ENCODE assay signal across 2 cellular contexts in the genomic region with DNA sequence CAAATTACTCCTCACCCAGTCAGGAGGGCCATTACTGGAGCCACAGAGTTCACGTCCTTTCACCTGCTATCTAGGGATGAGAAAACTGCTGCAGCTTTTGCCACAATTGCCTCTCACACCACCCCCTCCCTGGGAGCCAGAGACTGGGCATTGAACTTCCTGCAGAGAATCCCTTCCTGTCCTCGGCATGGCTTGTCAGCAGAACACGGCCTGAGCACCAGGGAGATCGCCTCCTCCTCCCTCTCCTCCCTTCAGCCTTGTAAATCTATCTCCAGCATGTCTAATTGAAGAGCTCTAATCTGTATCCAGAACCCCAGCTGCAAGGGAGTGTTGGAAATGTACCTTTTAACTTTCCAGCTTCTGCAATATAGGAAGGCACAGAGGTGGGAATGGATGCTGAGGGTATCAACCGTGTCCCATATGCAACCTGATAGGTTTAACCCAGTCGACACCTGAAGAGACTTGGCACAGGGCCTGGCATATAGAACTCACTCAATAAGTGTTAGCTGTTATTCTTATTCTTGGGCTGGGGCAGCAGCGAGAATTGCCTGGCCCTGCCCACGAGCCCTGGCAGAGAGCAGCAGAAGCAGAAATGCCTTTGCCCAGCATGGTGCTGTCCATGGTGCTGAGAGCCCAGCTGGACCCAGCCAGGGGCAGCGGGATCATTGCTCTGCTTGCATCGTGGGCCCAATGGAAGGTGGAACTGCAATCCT.
TF ChIP-seq lines count a peak whose summit lies in the region.

No MANE protein-coding gene starts in this region.

TF ChIP-seq in IMR-90, 13 proteins besides CTCF, POLR2A, EP300 and RAD21:
- TF ChIP-seq MXI1 (IDR thresholded peaks at IDR 0.05; ENCODE audit: borderline replicate concordance, low read depth, low read length) (0 out of 2 replicates have a peak, but pooled peaks have one; percentile 26), SMC3 (IDR thresholded peaks at IDR 0.05; ENCODE audit: low read depth, low read length) (no peak), RCOR1 (IDR thresholded peaks at IDR 0.05; ENCODE audit: insufficient replicate concordance, low read length) (peak; percentile 56)
- TF ChIP-seq, protein P1, sequence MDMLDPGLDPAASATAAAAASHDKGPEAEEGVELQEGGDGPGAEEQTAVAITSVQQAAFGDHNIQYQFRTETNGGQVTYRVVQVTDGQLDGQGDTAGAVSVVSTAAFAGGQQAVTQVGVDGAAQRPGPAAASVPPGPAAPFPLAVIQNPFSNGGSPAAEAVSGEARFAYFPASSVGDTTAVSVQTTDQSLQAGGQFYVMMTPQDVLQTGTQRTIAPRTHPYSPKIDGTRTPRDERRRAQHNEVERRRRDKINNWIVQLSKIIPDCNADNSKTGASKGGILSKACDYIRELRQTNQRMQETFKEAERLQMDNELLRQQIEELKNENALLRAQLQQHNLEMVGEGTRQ (IDR thresholded peaks at IDR 0.05; ENCODE audit: low read depth, low read length) = no peak

TF ChIP-seq in K562, 482 proteins besides CTCF, POLR2A, EP300 and RAD21 (continues in another document):
- TF ChIP-seq PCBP1 (IDR thresholded peaks at IDR 0.05; ENCODE audit: low read depth, low read length, poor library complexity, severe bottlenecking) = no peak
- TF ChIP-seq RBM15 (IDR thresholded peaks at IDR 0.05; ENCODE audit: insufficient read depth, low read length) = no peak
- TF ChIP-seq HLTF (IDR thresholded peaks at IDR 0.05) = no peak
- TF ChIP-seq ZNF316 (IDR thresholded peaks at IDR 0.05) = no peak
- TF ChIP-seq CEBPG (CRISPR knock-in tag; IDR thresholded peaks at IDR 0.05) = no peak
- TF ChIP-seq CEBPG (tag; conservative IDR thresholded peaks at IDR 0.05 in 1 of 2, IDR thresholded peaks at IDR 0.05 in 1 of 2) = no peak
- TF ChIP-seq, protein P2, sequence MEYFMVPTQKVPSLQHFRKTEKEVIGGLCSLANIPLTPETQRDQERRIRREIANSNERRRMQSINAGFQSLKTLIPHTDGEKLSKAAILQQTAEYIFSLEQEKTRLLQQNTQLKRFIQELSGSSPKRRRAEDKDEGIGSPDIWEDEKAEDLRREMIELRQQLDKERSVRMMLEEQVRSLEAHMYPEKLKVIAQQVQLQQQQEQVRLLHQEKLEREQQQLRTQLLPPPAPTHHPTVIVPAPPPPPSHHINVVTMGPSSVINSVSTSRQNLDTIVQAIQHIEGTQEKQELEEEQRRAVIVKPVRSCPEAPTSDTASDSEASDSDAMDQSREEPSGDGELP (CRISPR knock-in tag; IDR thresholded peaks at IDR 0.05; ENCODE audit: borderline replicate concordance) = peak; percentile 79
- TF ChIP-seq PTBP1 (IDR thresholded peaks at IDR 0.05; ENCODE audit: low read depth, low read length) = no peak
- no peak for TF ChIP-seq L3MBTL2 (IDR thresholded peaks at IDR 0.05)
- TF ChIP-seq HMGN3 (IDR thresholded peaks at IDR 0.05; ENCODE audit: borderline replicate concordance, extremely low read depth, insufficient read length, low read depth, low read length) = no peak
- no peak for TF ChIP-seq ZNF24 (IDR thresholded peaks at IDR 0.05)
- TF ChIP-seq, protein P3, sequence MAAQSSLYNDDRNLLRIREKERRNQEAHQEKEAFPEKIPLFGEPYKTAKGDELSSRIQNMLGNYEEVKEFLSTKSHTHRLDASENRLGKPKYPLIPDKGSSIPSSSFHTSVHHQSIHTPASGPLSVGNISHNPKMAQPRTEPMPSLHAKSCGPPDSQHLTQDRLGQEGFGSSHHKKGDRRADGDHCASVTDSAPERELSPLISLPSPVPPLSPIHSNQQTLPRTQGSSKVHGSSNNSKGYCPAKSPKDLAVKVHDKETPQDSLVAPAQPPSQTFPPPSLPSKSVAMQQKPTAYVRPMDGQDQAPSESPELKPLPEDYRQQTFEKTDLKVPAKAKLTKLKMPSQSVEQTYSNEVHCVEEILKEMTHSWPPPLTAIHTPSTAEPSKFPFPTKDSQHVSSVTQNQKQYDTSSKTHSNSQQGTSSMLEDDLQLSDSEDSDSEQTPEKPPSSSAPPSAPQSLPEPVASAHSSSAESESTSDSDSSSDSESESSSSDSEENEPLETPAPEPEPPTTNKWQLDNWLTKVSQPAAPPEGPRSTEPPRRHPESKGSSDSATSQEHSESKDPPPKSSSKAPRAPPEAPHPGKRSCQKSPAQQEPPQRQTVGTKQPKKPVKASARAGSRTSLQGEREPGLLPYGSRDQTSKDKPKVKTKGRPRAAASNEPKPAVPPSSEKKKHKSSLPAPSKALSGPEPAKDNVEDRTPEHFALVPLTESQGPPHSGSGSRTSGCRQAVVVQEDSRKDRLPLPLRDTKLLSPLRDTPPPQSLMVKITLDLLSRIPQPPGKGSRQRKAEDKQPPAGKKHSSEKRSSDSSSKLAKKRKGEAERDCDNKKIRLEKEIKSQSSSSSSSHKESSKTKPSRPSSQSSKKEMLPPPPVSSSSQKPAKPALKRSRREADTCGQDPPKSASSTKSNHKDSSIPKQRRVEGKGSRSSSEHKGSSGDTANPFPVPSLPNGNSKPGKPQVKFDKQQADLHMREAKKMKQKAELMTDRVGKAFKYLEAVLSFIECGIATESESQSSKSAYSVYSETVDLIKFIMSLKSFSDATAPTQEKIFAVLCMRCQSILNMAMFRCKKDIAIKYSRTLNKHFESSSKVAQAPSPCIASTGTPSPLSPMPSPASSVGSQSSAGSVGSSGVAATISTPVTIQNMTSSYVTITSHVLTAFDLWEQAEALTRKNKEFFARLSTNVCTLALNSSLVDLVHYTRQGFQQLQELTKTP (IDR thresholded peaks at IDR 0.05; ENCODE audit: low read depth in 1 of 2, partially characterized antibody in 2 of 2) = peak in 1 of 2 experiments; percentile 66
- TF ChIP-seq PURB (CRISPR knock-in tag; IDR thresholded peaks at IDR 0.05; ENCODE audit: low read depth) = no peak
- TF ChIP-seq CCAR2 (IDR thresholded peaks at IDR 0.05; ENCODE audit: low read depth, low read length) = no peak
- TF ChIP-seq ZEB2 (IDR thresholded peaks at IDR 0.05) = no peak
- 0 out of 2 replicates have a peak, but pooled peaks have one; percentile 39 for TF ChIP-seq MYNN (IDR thresholded peaks at IDR 0.05)
- TF ChIP-seq MYNN (CRISPR knock-in tag; IDR thresholded peaks at IDR 0.05) = no peak
- no peak for TF ChIP-seq ZNF263 (CRISPR knock-in tag; IDR thresholded peaks at IDR 0.05; ENCODE audit: borderline replicate concordance)
- TF ChIP-seq, protein P4, sequence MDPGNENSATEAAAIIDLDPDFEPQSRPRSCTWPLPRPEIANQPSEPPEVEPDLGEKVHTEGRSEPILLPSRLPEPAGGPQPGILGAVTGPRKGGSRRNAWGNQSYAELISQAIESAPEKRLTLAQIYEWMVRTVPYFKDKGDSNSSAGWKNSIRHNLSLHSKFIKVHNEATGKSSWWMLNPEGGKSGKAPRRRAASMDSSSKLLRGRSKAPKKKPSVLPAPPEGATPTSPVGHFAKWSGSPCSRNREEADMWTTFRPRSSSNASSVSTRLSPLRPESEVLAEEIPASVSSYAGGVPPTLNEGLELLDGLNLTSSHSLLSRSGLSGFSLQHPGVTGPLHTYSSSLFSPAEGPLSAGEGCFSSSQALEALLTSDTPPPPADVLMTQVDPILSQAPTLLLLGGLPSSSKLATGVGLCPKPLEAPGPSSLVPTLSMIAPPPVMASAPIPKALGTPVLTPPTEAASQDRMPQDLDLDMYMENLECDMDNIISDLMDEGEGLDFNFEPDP (CRISPR knock-in tag; IDR thresholded peaks at IDR 0.05) = no peak
- no peak for TF ChIP-seq HOXB6 (CRISPR knock-in tag; IDR thresholded peaks at IDR 0.05; ENCODE audit: borderline replicate concordance)
- peak; percentile 89; the same call in 1 of the 2 replicates for TF ChIP-seq PRMT5 (CRISPR knock-in tag; IDR thresholded peaks at IDR 0.05)
- no peak for TF ChIP-seq CBX3 (IDR thresholded peaks at IDR 0.05; ENCODE audit: borderline replicate concordance in 1 of 2, low read length in 2 of 2)
- TF ChIP-seq MCM2 (IDR thresholded peaks at IDR 0.05; ENCODE audit: low read depth) = no peak
- peak in 1 of 2 experiments; percentile 33; a peak in 1 of 4 replicates for TF ChIP-seq MAZ (CRISPR knock-in tag; conservative IDR thresholded peaks at IDR 0.05 in 1 of 2, IDR thresholded peaks at IDR 0.05 in 1 of 2)
- no peak for TF ChIP-seq SMAD4 (CRISPR knock-in tag; conservative IDR thresholded peaks at IDR 0.05)
- TF ChIP-seq GABPB2 (CRISPR knock-in tag; conservative IDR thresholded peaks at IDR 0.05) = no peak
- TF ChIP-seq, protein P5, sequence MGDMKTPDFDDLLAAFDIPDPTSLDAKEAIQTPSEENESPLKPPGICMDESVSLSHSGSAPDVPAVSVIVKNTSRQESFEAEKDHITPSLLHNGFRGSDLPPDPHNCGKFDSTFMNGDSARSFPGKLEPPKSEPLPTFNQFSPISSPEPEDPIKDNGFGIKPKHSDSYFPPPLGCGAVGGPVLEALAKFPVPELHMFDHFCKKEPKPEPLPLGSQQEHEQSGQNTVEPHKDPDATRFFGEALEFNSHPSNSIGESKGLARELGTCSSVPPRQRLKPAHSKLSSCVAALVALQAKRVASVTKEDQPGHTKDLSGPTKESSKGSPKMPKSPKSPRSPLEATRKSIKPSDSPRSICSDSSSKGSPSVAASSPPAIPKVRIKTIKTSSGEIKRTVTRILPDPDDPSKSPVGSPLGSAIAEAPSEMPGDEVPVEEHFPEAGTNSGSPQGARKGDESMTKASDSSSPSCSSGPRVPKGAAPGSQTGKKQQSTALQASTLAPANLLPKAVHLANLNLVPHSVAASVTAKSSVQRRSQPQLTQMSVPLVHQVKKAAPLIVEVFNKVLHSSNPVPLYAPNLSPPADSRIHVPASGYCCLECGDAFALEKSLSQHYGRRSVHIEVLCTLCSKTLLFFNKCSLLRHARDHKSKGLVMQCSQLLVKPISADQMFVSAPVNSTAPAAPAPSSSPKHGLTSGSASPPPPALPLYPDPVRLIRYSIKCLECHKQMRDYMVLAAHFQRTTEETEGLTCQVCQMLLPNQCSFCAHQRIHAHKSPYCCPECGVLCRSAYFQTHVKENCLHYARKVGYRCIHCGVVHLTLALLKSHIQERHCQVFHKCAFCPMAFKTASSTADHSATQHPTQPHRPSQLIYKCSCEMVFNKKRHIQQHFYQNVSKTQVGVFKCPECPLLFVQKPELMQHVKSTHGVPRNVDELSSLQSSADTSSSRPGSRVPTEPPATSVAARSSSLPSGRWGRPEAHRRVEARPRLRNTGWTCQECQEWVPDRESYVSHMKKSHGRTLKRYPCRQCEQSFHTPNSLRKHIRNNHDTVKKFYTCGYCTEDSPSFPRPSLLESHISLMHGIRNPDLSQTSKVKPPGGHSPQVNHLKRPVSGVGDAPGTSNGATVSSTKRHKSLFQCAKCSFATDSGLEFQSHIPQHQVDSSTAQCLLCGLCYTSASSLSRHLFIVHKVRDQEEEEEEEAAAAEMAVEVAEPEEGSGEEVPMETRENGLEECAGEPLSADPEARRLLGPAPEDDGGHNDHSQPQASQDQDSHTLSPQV (IDR thresholded peaks at IDR 0.05) = no peak
- no peak for TF ChIP-seq NFATC3 (IDR thresholded peaks at IDR 0.05)
- no peak for TF ChIP-seq MCM5 (IDR thresholded peaks at IDR 0.05; ENCODE audit: low read depth)
- TF ChIP-seq ZNF780A (CRISPR knock-in tag; IDR thresholded peaks at IDR 0.05) = no peak
- peak; percentile 90 for TF ChIP-seq MIER1 (IDR thresholded peaks at IDR 0.05; ENCODE audit: low read depth)
- TF ChIP-seq RBM17 (IDR thresholded peaks at IDR 0.05; ENCODE audit: borderline replicate concordance, low read depth, low read length) = no peak
- TF ChIP-seq PHTF2 (CRISPR knock-in tag; IDR thresholded peaks at IDR 0.05) = no peak
- no peak for TF ChIP-seq CHD1 (IDR thresholded peaks at IDR 0.05; ENCODE audit: low read length)
- no peak for TF ChIP-seq MXI1 (IDR thresholded peaks at IDR 0.05; ENCODE audit: low read depth, low read length)
- peak; percentile 94 for TF ChIP-seq EHMT2 (IDR thresholded peaks at IDR 0.05)
